8 cellular contexts compared by ENCODE assay signal in the genomic region with DNA sequence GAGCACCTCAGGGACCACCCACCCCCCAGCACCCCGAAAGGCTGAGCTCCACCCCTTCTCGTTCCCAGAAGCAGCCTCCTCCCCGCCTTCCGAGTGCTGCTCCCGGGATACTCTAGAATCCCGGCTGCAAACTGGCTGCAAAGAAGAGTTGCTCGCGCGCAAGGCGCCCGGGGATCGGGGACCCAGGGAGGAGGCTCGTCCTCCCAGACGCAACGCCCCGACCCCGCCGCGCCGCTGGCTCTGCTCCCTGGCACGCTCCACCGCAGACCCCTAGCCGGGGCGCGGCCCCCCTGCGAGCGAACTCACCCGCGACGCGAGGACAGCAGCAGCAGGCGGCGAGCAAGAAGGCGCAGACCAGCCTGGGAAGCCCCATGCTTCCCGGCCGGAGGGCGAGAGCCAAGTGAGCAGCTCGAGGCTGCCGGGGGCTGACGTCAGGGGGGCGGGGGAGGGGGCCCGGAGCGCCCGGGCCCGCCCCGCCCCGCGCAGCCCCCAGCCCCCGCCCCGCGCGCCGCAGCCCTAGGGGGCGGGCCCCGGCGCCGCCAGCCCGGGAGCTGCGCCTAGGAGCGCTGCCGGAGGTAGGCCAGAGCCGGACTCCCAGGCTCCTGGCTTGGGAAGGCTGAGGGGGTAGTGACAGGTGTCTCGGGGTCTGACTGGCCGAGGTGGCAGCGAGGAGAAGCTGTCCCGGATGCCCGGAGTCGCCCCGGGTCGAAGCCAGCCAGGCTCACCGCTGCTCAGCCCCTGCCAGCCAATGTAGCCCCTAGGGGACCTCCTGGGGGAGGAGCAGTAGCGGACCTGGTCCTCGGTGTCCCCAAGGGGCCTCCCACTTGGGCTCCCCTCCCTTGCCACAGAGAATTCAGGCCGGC. TPM values are rescaled to one million over a fixed set of nuclear protein-coding genes. Genes with fewer than 3 reads are reported as not detected.
DNase-seq lines count a peak whose midpoint lies in the region; ATAC-seq and TF ChIP-seq lines count a peak whose summit lies in the region.

A gene with protein sequence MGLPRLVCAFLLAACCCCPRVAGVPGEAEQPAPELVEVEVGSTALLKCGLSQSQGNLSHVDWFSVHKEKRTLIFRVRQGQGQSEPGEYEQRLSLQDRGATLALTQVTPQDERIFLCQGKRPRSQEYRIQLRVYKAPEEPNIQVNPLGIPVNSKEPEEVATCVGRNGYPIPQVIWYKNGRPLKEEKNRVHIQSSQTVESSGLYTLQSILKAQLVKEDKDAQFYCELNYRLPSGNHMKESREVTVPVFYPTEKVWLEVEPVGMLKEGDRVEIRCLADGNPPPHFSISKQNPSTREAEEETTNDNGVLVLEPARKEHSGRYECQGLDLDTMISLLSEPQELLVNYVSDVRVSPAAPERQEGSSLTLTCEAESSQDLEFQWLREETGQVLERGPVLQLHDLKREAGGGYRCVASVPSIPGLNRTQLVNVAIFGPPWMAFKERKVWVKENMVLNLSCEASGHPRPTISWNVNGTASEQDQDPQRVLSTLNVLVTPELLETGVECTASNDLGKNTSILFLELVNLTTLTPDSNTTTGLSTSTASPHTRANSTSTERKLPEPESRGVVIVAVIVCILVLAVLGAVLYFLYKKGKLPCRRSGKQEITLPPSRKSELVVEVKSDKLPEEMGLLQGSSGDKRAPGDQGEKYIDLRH (minus strand): TSS at position 402 of the 863 bp plus-strand sequence. CDS start 29 bp downstream, at position 373.

- H3K36me3 ChIP-seq in spleen: peaks cover 0 to 30% (median 0%) of the 10 kb centered on the region in 6 donors

- intact Hi-C loops in spleen (cut with DNase I; ENCODE audit: low total_unique reads): no loop called here

- no peaks in the 10 kb centered on the region for H3K9me3 ChIP-seq in spleen

- WGBS in spleen, 5 donors: 0 to 3% (median 2%) methylated on average over 8 to 74 of the region's 74 CpGs

- peaks cover 0 to 81% (median 31%) of the 10 kb centered on the region in 7 donors for H3K27me3 ChIP-seq in spleen (replicated peaks in 1 of 7)

- peaks cover 18 to 75% (median 72%) of the 10 kb centered on the region in 6 donors for H3K4me1 ChIP-seq in spleen

- TF ChIP-seq CTCF in GM12864 (IDR thresholded peaks at IDR 0.05; ENCODE audit: low read depth, low read length, missing control alignments): no peak
- TF ChIP-seq CTCF in brain (conservative IDR thresholded peaks at IDR 0.05): no peak
- TF ChIP-seq CTCF in spleen (IDR thresholded peaks at IDR 0.05 in 8 of 11, conservative IDR thresholded peaks at IDR 0.05 in 3 of 11): no peak

- H3K27ac ChIP-seq in spleen: peak within 1 kb of the TSS in 7 of 8 donors; percentile 7 to 86 (median 80)

- peak within 1 kb of the TSS; percentile 80 to 84 (median 81) for H3K4me3 Mint-ChIP-seq in brain

- no peak for TF ChIP-seq POLR2A in spleen (IDR thresholded peaks at IDR 0.05)

- no peak for DNase-seq in GM12864 (ENCODE audit: low read depth)
- DNase-seq in NCI-H1436 treated with DMSO at 0.1 percent for 48 hours (lab: John Stamatoyannopoulos, UW): peak; percentile 9
- peak; percentile 52 for DNase-seq in iris pigment epithelial cell (ENCODE audit: low read depth)
- DNase-seq in spleen: no peak
- DNase-seq in NOMO-1 treated with DMSO at 0.1 percent for 48 hours (lab: John Stamatoyannopoulos, UW; ENCODE audit: unreplicated experiment): no peak
- DNase-seq in stimulated activated CD4-positive, alpha-beta T cell treated with anti-CD3 and anti-CD28 coated beads, Interleukin-2, amount 100 ng/mL, for 48 hours: no peak

- H3K27me3 Mint-ChIP-seq in brain: peaks cover 3% of the 10 kb centered on the region

- ATAC-seq in HG02852 (IDR thresholded peaks at IDR 0.05; ENCODE audit: unreplicated experiment): no peak

- H3K36me3 Mint-ChIP-seq in brain: no peaks in the 10 kb centered on the region

- peak within 1 kb of the TSS in 3 of 5 experiments; percentile 21 to 42 (median 36) for H3K27ac Mint-ChIP-seq in brain

- H3K4me1 Mint-ChIP-seq in brain: peaks cover 50% of the 10 kb centered on the region

- H3K4me3 ChIP-seq in GM12864 (ENCODE audit: low read depth, low read length) (peak within 1 kb of the TSS; percentile 55), spleen (peak within 1 kb of the TSS; percentile 31 to 72 (median 40))

- peaks cover 0 to 2% (median 0%) of the 10 kb centered on the region in 5 experiments for H3K9me3 Mint-ChIP-seq in brain

RNA-seq across cellular contexts. Expression of the gene that starts here (rescaled TPM):
- polyA plus RNA-seq in brain (ENCODE audit: insufficient read depth, low read depth, low replicate concordance) (58.3 TPM), spleen (10 to 100 TPM; 10.3 to 19.3 (median 12.2) TPM)
- 100 to 1,000 TPM in 4 of 7 donors, 10 to 100 TPM in 3; 24.2 to 612 (median 139) TPM for total RNA-seq in spleen

Comparison
In these comparisons a context has a peak if more than half of its experiments do, and no peak if none do; other contexts are left out.
1. DNase-seq: peak in NCI-H1436 treated with DMSO at 0.1 percent for 48 hours (single experiment) and iris pigment epithelial cell (single experiment); none in GM12864 (single experiment), spleen (single experiment), NOMO-1 treated with DMSO at 0.1 percent for 48 hours (single experiment) and stimulated activated CD4-positive, alpha-beta T cell treated with anti-CD3 and anti-CD28 coated beads, Interleukin-2, amount 100 ng/mL, for 48 hours (0 of 2).